Comparison of ENCODE assay signal across 9 cellular contexts in the genomic region with DNA sequence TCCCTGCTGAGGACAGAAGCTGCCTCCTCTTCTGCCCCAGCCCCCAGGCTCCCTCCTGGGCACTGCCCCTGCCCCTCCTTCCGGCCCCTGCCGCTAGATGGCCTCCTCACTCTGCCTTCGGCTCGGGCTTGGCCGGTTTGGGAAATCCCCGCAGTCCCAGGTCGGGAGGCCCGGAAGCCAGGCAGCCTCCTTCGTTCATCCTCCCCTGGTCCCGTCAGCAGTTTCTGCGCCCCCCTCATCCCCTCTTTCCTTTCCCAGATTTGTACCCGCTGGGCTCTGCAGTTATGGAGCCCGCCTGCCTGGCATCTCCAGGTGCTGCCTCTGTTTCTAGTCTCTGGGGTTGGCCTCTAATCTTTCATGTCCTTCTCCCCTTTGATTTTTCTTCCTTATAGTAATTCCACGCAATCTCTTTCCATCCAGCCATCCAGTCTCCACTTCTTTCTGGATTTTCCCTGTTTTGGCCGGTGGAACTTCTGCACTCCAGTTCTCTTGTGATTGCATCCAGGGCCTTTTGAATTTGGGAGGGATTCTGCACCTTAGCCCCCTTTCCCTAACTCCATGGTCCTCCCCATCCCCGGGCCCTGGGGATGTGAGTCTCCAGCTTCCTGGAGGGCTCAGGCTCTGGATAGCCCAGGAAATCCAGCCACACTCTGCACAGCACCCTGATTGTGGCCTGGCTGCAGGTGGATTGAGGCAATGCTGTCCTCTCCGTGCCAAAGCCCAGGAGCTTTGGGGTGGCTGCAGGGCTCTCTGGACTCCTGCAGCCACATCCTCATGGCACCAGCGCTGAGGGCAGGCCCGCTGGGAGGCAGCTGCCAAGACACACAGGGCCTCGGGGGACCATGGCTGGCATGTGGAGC. TPM values are rescaled to one million over a fixed set of nuclear protein-coding genes. Genes with fewer than 3 reads are reported as not detected.
DNase-seq lines count a peak whose midpoint lies in the region; ATAC-seq and TF ChIP-seq lines count a peak whose summit lies in the region.
"Had no signal": no experiment of that assay in that cellular context is flagged by ENCODE, and none has a peak within 500 bp of the region (broad histone marks: within the 10 kb centered on the region; RNA-seq: fewer than 3 reads in every experiment).

No MANE protein-coding gene starts in this region.

- H3K4me1 Mint-ChIP-seq in activated T-helper 2 cell treated with anti-CD3 and anti-CD28 coated beads, Interferon-gamma antibody, Interleukin-2, Interleukin-4, amounts not matched to agents 10 μg/mL and 5 μg/mL and 100 μg/mL, durations not matched to agents 14 hours and 24 hours and 36 hours (ENCODE audit: low read depth): peaks cover 16% of the 10 kb centered on the region

- DNase-seq in AG20443 (ENCODE audit: low spot score): peak; percentile 81
- peak; percentile 55 for DNase-seq in OCI-M1 (lab: John Stamatoyannopoulos, UW)
- peak; percentile 57 for DNase-seq in activated T-helper 2 cell treated with anti-CD3 and anti-CD28 coated beads, Interferon-gamma antibody, Interleukin-2, Interleukin-4, amounts not matched to agents 10 μg/mL and 5 μg/mL and 100 μg/mL, durations not matched to agents 14 hours and 24 hours and 36 hours (ENCODE audit: low spot score)
- DNase-seq in cardiac muscle cell (ENCODE audit: low read depth in 1 of 2, low spot score in 1 of 2): peak; percentile 34 to 50
- peak; percentile 16 to 71 (median 48) for DNase-seq in stimulated activated CD4-positive, alpha-beta T cell treated with anti-CD3 and anti-CD28 coated beads, Interleukin-1b, Interleukin-23, amount 100 ng/mL, for 24 hours (ENCODE audit: low read depth in 4 of 4, low spot score in 1 of 4)
- DNase-seq in cerebellar nuclear complex (lab: John Stamatoyannopoulos, UW): no peak

- TF ChIP-seq POLR2A in GM18505 (IDR thresholded peaks at IDR 0.05; ENCODE audit: borderline replicate concordance, extremely low read depth, insufficient read depth, insufficient read length): no peak

- H3K9me3 ChIP-seq in cardiac muscle cell (ENCODE audit: low read depth): no peaks in the 10 kb centered on the region

- no peak overlapping the region for H3K27ac Mint-ChIP-seq in activated T-helper 2 cell treated with anti-CD3 and anti-CD28 coated beads, Interferon-gamma antibody, Interleukin-2, Interleukin-4, amounts not matched to agents 10 μg/mL and 5 μg/mL and 100 μg/mL, durations not matched to agents 14 hours and 24 hours and 36 hours

- no peaks in the 10 kb centered on the region for H3K9me3 Mint-ChIP-seq in activated T-helper 2 cell treated with anti-CD3 and anti-CD28 coated beads, Interferon-gamma antibody, Interleukin-2, Interleukin-4, amounts not matched to agents 10 μg/mL and 5 μg/mL and 100 μg/mL, durations not matched to agents 14 hours and 24 hours and 36 hours

- H3K36me3 Mint-ChIP-seq in activated T-helper 2 cell treated with anti-CD3 and anti-CD28 coated beads, Interferon-gamma antibody, Interleukin-2, Interleukin-4, amounts not matched to agents 10 μg/mL and 5 μg/mL and 100 μg/mL, durations not matched to agents 14 hours and 24 hours and 36 hours (ENCODE audit: low read depth): no peaks in the 10 kb centered on the region

- H3K27me3 Mint-ChIP-seq in activated T-helper 2 cell treated with anti-CD3 and anti-CD28 coated beads, Interferon-gamma antibody, Interleukin-2, Interleukin-4, amounts not matched to agents 10 μg/mL and 5 μg/mL and 100 μg/mL, durations not matched to agents 14 hours and 24 hours and 36 hours (ENCODE audit: low read depth): peaks cover 41% of the 10 kb centered on the region

- peaks cover 65% of the 10 kb centered on the region for H3K27me3 ChIP-seq in cardiac muscle cell

- no peaks in the 10 kb centered on the region for H3K4me1 ChIP-seq in cardiac muscle cell (ENCODE audit: low read depth)

- TF ChIP-seq CTCF in cardiac muscle cell (IDR thresholded peaks at IDR 0.05; ENCODE audit: low read depth, low read length): peak; percentile 67

- ATAC-seq in GM18505 (IDR thresholded peaks at IDR 0.05; ENCODE audit: unreplicated experiment) (peak; percentile 88), HG02885 (IDR thresholded peaks at IDR 0.05; ENCODE audit: poor library complexity, unreplicated experiment) (peak; percentile 89)

- H3K27ac ChIP-seq in cardiac muscle cell: no peak overlapping the region
- H3K27ac ChIP-seq: skin epidermis had no signal

- H3K4me3 Mint-ChIP-seq in activated T-helper 2 cell treated with anti-CD3 and anti-CD28 coated beads, Interferon-gamma antibody, Interleukin-2, Interleukin-4, amounts not matched to agents 10 μg/mL and 5 μg/mL and 100 μg/mL, durations not matched to agents 14 hours and 24 hours and 36 hours (ENCODE audit: low read depth): no peak overlapping the region

- no peak overlapping the region for H3K4me3 ChIP-seq in cardiac muscle cell
- H3K4me3 ChIP-seq: skin epidermis had no signal

- intact Hi-C loops in activated T-helper 2 cell treated with anti-CD3 and anti-CD28 coated beads, Interferon-gamma antibody, Interleukin-2, Interleukin-4, amounts not matched to agents 10 μg/mL and 5 μg/mL and 100 μg/mL, durations not matched to agents 14 hours and 24 hours and 36 hours (cut with micrococcal nuclease): loop anchor here (1.0 to 5.0 kb wide), 2 partner anchors 658 to 1012 kb away; no protein-coding TSS in a partner anchor

- no peaks in the 10 kb centered on the region for H3K36me3 ChIP-seq in cardiac muscle cell

RNA-seq across cellular contexts. Expression of gene SHH, which starts 3.3 kb away (rescaled TPM):
- 0.07 and 0.14 TPM in 2 replicates for total RNA-seq in activated T-helper 2 cell treated with anti-CD3 and anti-CD28 coated beads, Interferon-gamma antibody, Interleukin-2, Interleukin-4, amounts not matched to agents 10 μg/mL and 5 μg/mL and 100 μg/mL, durations not matched to agents 14 hours and 24 hours and 36 hours
- total RNA-seq in cardiac muscle cell: not detected in 2 replicates
- polyA plus RNA-seq in cardiac muscle cell: not detected in 2 replicates

Comparison
In these comparisons a context has a peak if more than half of its experiments do, and no peak if none do; other contexts are left out.
1. DNase-seq: peak in AG20443 (single experiment), OCI-M1 (single experiment), activated T-helper 2 cell treated with anti-CD3 and anti-CD28 coated beads, Interferon-gamma antibody, Interleukin-2, Interleukin-4, amounts not matched to agents 10 μg/mL and 5 μg/mL and 100 μg/mL, durations not matched to agents 14 hours and 24 hours and 36 hours (single experiment), cardiac muscle cell (2 of 2) and stimulated activated CD4-positive, alpha-beta T cell treated with anti-CD3 and anti-CD28 coated beads, Interleukin-1b, Interleukin-23, amount 100 ng/mL, for 24 hours (4 of 4); none in cerebellar nuclear complex (0 of 2).